8 cellular contexts compared by ENCODE assay signal in the genomic region with DNA sequence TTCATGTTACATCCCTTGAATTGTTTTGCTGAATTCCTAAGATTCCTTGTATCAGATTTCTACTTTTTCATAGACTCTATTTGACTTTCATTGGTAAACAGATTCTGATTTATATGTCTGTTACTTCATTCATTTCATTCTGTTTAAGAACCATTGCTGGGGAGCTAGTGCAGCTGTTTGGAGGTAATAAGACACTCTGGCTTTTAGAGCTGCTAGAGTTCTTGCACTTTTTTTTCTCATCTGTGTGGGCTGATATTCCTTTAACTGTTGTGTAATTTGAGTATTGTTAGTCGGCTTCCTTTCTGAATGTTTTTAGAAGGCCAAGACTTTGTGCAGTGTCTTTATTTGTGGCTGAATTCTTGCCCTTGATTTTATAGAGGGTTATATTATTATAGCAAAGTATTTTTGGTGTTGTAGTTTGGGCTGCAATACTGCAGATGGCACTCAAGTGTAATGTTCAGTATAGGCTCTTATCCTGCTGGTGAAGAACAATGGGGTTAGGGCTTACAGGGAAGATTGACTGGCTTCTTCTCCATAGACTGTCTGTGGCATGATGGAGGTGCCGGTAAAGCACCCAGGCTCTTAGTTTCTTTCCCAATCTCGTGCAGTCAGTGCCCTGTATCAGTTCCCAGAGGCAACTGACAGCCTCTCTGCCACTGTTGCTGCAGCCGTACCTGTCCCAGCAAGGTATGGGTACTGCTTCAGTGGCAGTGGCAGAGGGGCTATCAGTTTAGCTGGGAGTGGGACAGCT.
DNase-seq lines count a peak whose midpoint lies in the region; ATAC-seq and TF ChIP-seq lines count a peak whose summit lies in the region.

No MANE protein-coding gene starts in this region.

- H4K91ac ChIP-seq in IMR-90 (ENCODE audit: insufficient read depth, low read depth, low read length) = peak overlapping the region; percentile 22; the same call in 1 of the 2 replicates

- H3K4me3 ChIP-seq in IMR-90 (ENCODE audit: insufficient read depth, low read depth, low read length) (no peak overlapping the region), SU-DHL-6 (ENCODE audit: insufficient read depth, low read length, poor library complexity, severe bottlenecking) (no peak overlapping the region)

- H2AK9ac ChIP-seq in IMR-90 (replicated peaks; ENCODE audit: low read depth, low read length, poor library complexity) = no peak overlapping the region

- no peaks in the 10 kb centered on the region for H3K9me1 ChIP-seq in IMR-90 (ENCODE audit: insufficient read depth, low read length)

- H3K4me1 ChIP-seq in IMR-90 (ENCODE audit: control insufficient read depth, insufficient read depth, low read length) = peaks cover 5% of the 10 kb centered on the region

- H3K27ac Mint-ChIP-seq in activated naive CD4-positive, alpha-beta T cell treated with anti-CD3 and anti-CD28 coated beads for 36 hours = no peak overlapping the region

- H3K23ac ChIP-seq in IMR-90 (ENCODE audit: low read depth, low read length) = no peak overlapping the region

- no peaks in the 10 kb centered on the region for H3K9me2 ChIP-seq in SU-DHL-6 (replicated peaks; ENCODE audit: insufficient read depth, low read length)

- WGBS in IMR-90 (ENCODE audit: extremely low coverage in 2 of 2, insufficient read length in 1 of 2), 2 experiments = 0% methylated on average over 1 of the region's 4 CpGs; no CpG with 5 or more reads in 1 of the 2 experiments

- BruUV-seq in IMR-90 (replicated peaks; lab: Mats Ljungman, UMichigan) = no TSS peak

- H3K79me1 ChIP-seq in IMR-90 (ENCODE audit: low read depth in 1 of 2, low read length in 2 of 2) = no peaks in the 10 kb centered on the region

- H3K4ac ChIP-seq in IMR-90 (ENCODE audit: low read depth, low read length) = peak overlapping the region; percentile 26; the same call in 1 of the 2 replicates

- in situ Hi-C loops in IMR-90 (cut with MboI; ENCODE audit: low sequenced_read_pairs) = loop anchor here (5.0 kb wide), 1 partner anchor 134 kb away; no protein-coding TSS in a partner anchor

- H2AFZ ChIP-seq in IMR-90 (replicated peaks; ENCODE audit: low read length, poor library complexity) = peak overlapping the region; percentile 73
- no peak overlapping the region for H2AFZ ChIP-seq in SU-DHL-6 (ENCODE audit: low read depth, low read length, severe bottlenecking)

- DNase-seq in GM03348 (ENCODE audit: low spot score) = peak; percentile 69
- peak; percentile 76 for DNase-seq in IMR-90
- no peak for DNase-seq in left colon
- no peak for DNase-seq in cerebellum (ENCODE audit: low spot score)
- no peak for DNase-seq in activated CD4-positive, alpha-beta T cell treated with anti-CD3 and anti-CD28 coated beads for 48 hours
- no peak for DNase-seq in activated naive CD4-positive, alpha-beta T cell treated with anti-CD3 and anti-CD28 coated beads for 36 hours

- TF ChIP-seq RAD21 in IMR-90 (IDR thresholded peaks at IDR 0.05; ENCODE audit: low read length) = peak; percentile 87

- H3K36me3 ChIP-seq in IMR-90 (ENCODE audit: control insufficient read depth, insufficient read depth, low read length) = no peaks in the 10 kb centered on the region
- no peaks in the 10 kb centered on the region for H3K36me3 ChIP-seq in SU-DHL-6 (ENCODE audit: low read length)

- no peaks in the 10 kb centered on the region for H3K27me3 ChIP-seq in IMR-90 (ENCODE audit: control insufficient read depth, insufficient read depth, low read length)
- no peaks in the 10 kb centered on the region for H3K27me3 ChIP-seq in SU-DHL-6 (ENCODE audit: low read length)

- intact Hi-C loops in IMR-90 (cut with micrococcal nuclease) (loop anchor here (1.0 to 10.0 kb wide), 3 partner anchors 135 to 803 kb away; no protein-coding TSS in a partner anchor), left colon (cut with DNase I, micrococcal nuclease) (no loop called here)
- intact Hi-C loops in activated naive CD4-positive, alpha-beta T cell treated with anti-CD3 and anti-CD28 coated beads for 36 hours (cut with micrococcal nuclease) = no loop called here

- H3K27me3 Mint-ChIP-seq in activated naive CD4-positive, alpha-beta T cell treated with anti-CD3 and anti-CD28 coated beads for 36 hours (ENCODE audit: low read depth) = peaks cover 8% of the 10 kb centered on the region

- no peak overlapping the region for H3K56ac ChIP-seq in IMR-90 (ENCODE audit: extremely low read depth, insufficient read depth, low read length)

- no peak overlapping the region for H2BK5ac ChIP-seq in IMR-90 (ENCODE audit: low read depth, low read length, poor library complexity, severe bottlenecking)

- CTCF ChIA-PET in IMR-90 (lab: Yijun Ruan, JAX) = interaction anchor here (0.7 to 1.9 kb wide), 7 partner anchors 10 to 803 kb away, joined by 3 to 11 read pairs (median 4); no protein-coding TSS in a partner anchor
- CTCF ChIA-PET in activated naive CD4-positive, alpha-beta T cell treated with anti-CD3 and anti-CD28 coated beads for 36 hours (lab: Charles Lee) = interaction anchor here (0.9 kb wide), 1 partner anchor 136 kb away, joined by 3 read pairs; no protein-coding TSS in a partner anchor

- H3K27ac ChIP-seq in IMR-90 (ENCODE audit: insufficient read depth, low read length) = peak overlapping the region; percentile 72; the same call in 1 of the 2 replicates
- no peak overlapping the region for H3K27ac ChIP-seq in SU-DHL-6 (ENCODE audit: low read depth, low read length)

- H2BK20ac ChIP-seq in IMR-90 (ENCODE audit: low read depth, low read length) = no peak overlapping the region

- H3K36me3 Mint-ChIP-seq in activated naive CD4-positive, alpha-beta T cell treated with anti-CD3 and anti-CD28 coated beads for 36 hours (ENCODE audit: low read depth) = no peaks in the 10 kb centered on the region

- no peaks in the 10 kb centered on the region for H3F3A ChIP-seq in SU-DHL-6 (ENCODE audit: insufficient read depth)

- no peaks in the 10 kb centered on the region for H3K4me1 Mint-ChIP-seq in activated naive CD4-positive, alpha-beta T cell treated with anti-CD3 and anti-CD28 coated beads for 36 hours (ENCODE audit: low read depth)

- POLR2A ChIA-PET in IMR-90 (lab: Charles Lee; ENCODE audit: unreplicated experiment) = no interaction called here

- no peak overlapping the region for H3K14ac ChIP-seq in IMR-90 (replicated peaks; ENCODE audit: low read depth, low read length)

- TF ChIP-seq POLR2A in IMR-90 (IDR thresholded peaks at IDR 0.05; ENCODE audit: low read depth, low read length) = no peak

- H4K8ac ChIP-seq in IMR-90 (ENCODE audit: low read depth in 2 of 2, low read length in 2 of 2) = peak overlapping the region in 1 of 2 experiments; percentile 48; a peak in 1 of 4 replicates

- peak overlapping the region; percentile 61 for H3K18ac ChIP-seq in IMR-90 (ENCODE audit: low read depth, low read length)

- no peaks in the 10 kb centered on the region for H3K79me2 ChIP-seq in SU-DHL-6 (ENCODE audit: insufficient read depth, low read length)

- H3K4me3 Mint-ChIP-seq in activated naive CD4-positive, alpha-beta T cell treated with anti-CD3 and anti-CD28 coated beads for 36 hours = no peak overlapping the region

- no peak overlapping the region for H2AK5ac ChIP-seq in IMR-90 (ENCODE audit: low read depth, low read length)

- H4K20me1 ChIP-seq in IMR-90 (ENCODE audit: insufficient read depth, low read length) = no peaks in the 10 kb centered on the region
- no peaks in the 10 kb centered on the region for H4K20me1 ChIP-seq in SU-DHL-6 (ENCODE audit: low read depth, low read length)

- dilution Hi-C loops in IMR-90 (cut with HindIII; ENCODE audit: low sequenced_read_pairs, unreplicated experiment) = no loop called here

- H4K5ac ChIP-seq in IMR-90 (ENCODE audit: low read depth, low read length) = peak overlapping the region; percentile 82

- H3K9ac ChIP-seq in IMR-90 (ENCODE audit: low read depth, low read length) (no peak overlapping the region), SU-DHL-6 (ENCODE audit: low read length) (no peak overlapping the region)

- H3K4me2 ChIP-seq in IMR-90 (ENCODE audit: low read depth, low read length) (peak overlapping the region; percentile 0; the same call in 1 of the 2 replicates), SU-DHL-6 (ENCODE audit: low read depth, low read length, poor library complexity, severe bottlenecking) (no peak overlapping the region)

- peak; percentile 60 for ATAC-seq in GM21576 (IDR thresholded peaks at IDR 0.05; ENCODE audit: unreplicated experiment)
- peak; percentile 99 for ATAC-seq in IMR-90 (ENCODE audit: low read depth)
- ATAC-seq in left colon = peak; percentile 86

- TF ChIP-seq CTCF in IMR-90 (conservative IDR thresholded peaks at IDR 0.05; ENCODE audit: low read depth, low read length) = peak; percentile 89
- TF ChIP-seq CTCF in SU-DHL-6 (IDR thresholded peaks at IDR 0.05; ENCODE audit: insufficient read depth, low read length, poor library complexity, severe bottlenecking) = peak; percentile 23

- no peak overlapping the region; the same call in 2 of the 3 replicates for H2BK15ac ChIP-seq in IMR-90 (ENCODE audit: low read depth, low read length)

- H3K9me3 Mint-ChIP-seq in activated naive CD4-positive, alpha-beta T cell treated with anti-CD3 and anti-CD28 coated beads for 36 hours = peaks cover 8% of the 10 kb centered on the region

- H3K9me3 ChIP-seq in IMR-90 (ENCODE audit: control insufficient read depth, insufficient read depth, low read length) (no peaks in the 10 kb centered on the region; the same call in 1 of the 2 replicates), SU-DHL-6 (ENCODE audit: insufficient read depth, low read length) (no peaks in the 10 kb centered on the region)

- H2BK120ac ChIP-seq in IMR-90 (ENCODE audit: low read depth, low read length) = peak overlapping the region; percentile 16; the same call in 1 of the 2 replicates

TF ChIP-seq in IMR-90, 13 proteins besides CTCF, POLR2A, EP300 and RAD21:
- TF ChIP-seq SMC3 (IDR thresholded peaks at IDR 0.05; ENCODE audit: low read depth, low read length) (peak; percentile 92), CHD1 (IDR thresholded peaks at IDR 0.05; ENCODE audit: low read depth, low read length) (no peak), MXI1 (IDR thresholded peaks at IDR 0.05; ENCODE audit: borderline replicate concordance, low read depth, low read length) (no peak), BHLHE40 (IDR thresholded peaks at IDR 0.05; ENCODE audit: low read depth, low read length) (no peak)

Comparison
In these comparisons a context has a peak if more than half of its experiments do, and no peak if none do; other contexts are left out.
1. DNase-seq: peak in GM03348 (single experiment) and IMR-90 (single experiment); none in left colon (0 of 2), cerebellum (single experiment), activated CD4-positive, alpha-beta T cell treated with anti-CD3 and anti-CD28 coated beads for 48 hours (single experiment) and activated naive CD4-positive, alpha-beta T cell treated with anti-CD3 and anti-CD28 coated beads for 36 hours (single experiment).
2. Peak in every context shown above with its lines, with median percentiles within 50 percentile points of each other: ATAC-seq.